Comparison of ENCODE assay signal across 20 cellular contexts in genomic region chr19:2219726-2220125, GRCh38.
DNase-seq lines count a peak whose midpoint lies in the region; ATAC-seq and TF ChIP-seq lines count a peak whose summit lies in the region.
"Had no signal": no experiment of that assay in that cellular context is flagged by ENCODE, and none has a peak within 500 bp of the region (broad histone marks: within the 10 kb centered on the region; RNA-seq: fewer than 3 reads in every experiment).

No MANE protein-coding gene starts in this region.

- no peak for DNase-seq in stimulated activated naive CD8-positive, alpha-beta T cell treated with anti-CD3 and anti-CD28 coated beads, Interleukin-15, amount 100 ng/mL, for 72 hours
- no peak for DNase-seq in stimulated activated naive CD8-positive, alpha-beta T cell treated with anti-CD3 and anti-CD28 coated beads, Interleukin-15, Interleukin-2, amounts not matched to agents 100 U/mL and 50 U/mL, for 24 hours
- DNase-seq in RWPE1 (ENCODE audit: low spot score) (no peak), SKM-1 treated with dmso at 0.1 percent for 144 hours (lab: John Stamatoyannopoulos, UW; ENCODE audit: unreplicated experiment) (no peak)
- DNase-seq in stimulated activated effector memory CD8-positive, alpha-beta T cell treated with anti-CD3 and anti-CD28 coated beads, Interleukin-12 subunit alpha, Interleukin-12 subunit beta, amount 100 ng/mL, for 72 hours (ENCODE audit: low spot score in 2 of 2), result no peak
- DNase-seq: 8988T; ACHN; AML-193; BE2C; Caco-2; CD4-positive, CD25-positive, alpha-beta regulatory T cell; CD8-positive, alpha-beta T cell; DMS153; DND-41; GOT3; H7; HCEC 1CT had no signal

- CTCF ChIA-PET in RWPE1 (lab: Yijun Ruan, JAX), result interaction anchor here (0.7 kb wide), 1 partner anchor 53 kb away, joined by 4 read pairs; no protein-coding TSS in a partner anchor

- no peak for TF ChIP-seq CTCF in RWPE1 (conservative IDR thresholded peaks at IDR 0.05; ENCODE audit: low read depth)

- H3K9me3 Mint-ChIP-seq in stimulated activated naive CD8-positive, alpha-beta T cell treated with anti-CD3 and anti-CD28 coated beads, Interleukin-15, amount 100 ng/mL, for 72 hours, result no peaks in the 10 kb centered on the region
- H3K9me3 Mint-ChIP-seq in stimulated activated effector memory CD8-positive, alpha-beta T cell treated with anti-CD3 and anti-CD28 coated beads, Interleukin-12 subunit alpha, Interleukin-12 subunit beta, amount 100 ng/mL, for 72 hours, result no peaks in the 10 kb centered on the region
- H3K9me3 Mint-ChIP-seq: CD8-positive, alpha-beta T cell had no signal

- peak overlapping the region; percentile 35 for H3K27ac ChIP-seq in RWPE1
- H3K27ac ChIP-seq: A549, C4-2B had no signal

- POLR2A ChIA-PET in RWPE1 (lab: Yijun Ruan, JAX; ENCODE audit: low non-redundant PET), result no interaction called here

- H3K27ac Mint-ChIP-seq in stimulated activated naive CD8-positive, alpha-beta T cell treated with anti-CD3 and anti-CD28 coated beads, Interleukin-15, amount 100 ng/mL, for 72 hours, result peak overlapping the region in 1 of 2 donors; percentile 92
- H3K27ac Mint-ChIP-seq in stimulated activated effector memory CD8-positive, alpha-beta T cell treated with anti-CD3 and anti-CD28 coated beads, Interleukin-12 subunit alpha, Interleukin-12 subunit beta, amount 100 ng/mL, for 72 hours, result peak overlapping the region; percentile 29
- H3K27ac Mint-ChIP-seq: CD4-positive, CD25-positive, alpha-beta regulatory T cell; CD8-positive, alpha-beta T cell had no signal

- peak; percentile 7 for ATAC-seq in stimulated activated naive CD8-positive, alpha-beta T cell treated with anti-CD3 and anti-CD28 coated beads, Interleukin-15, amount 100 ng/mL, for 72 hours
- no peak for ATAC-seq in stimulated activated naive CD8-positive, alpha-beta T cell treated with anti-CD3 and anti-CD28 coated beads, Interleukin-15, Interleukin-2, amounts not matched to agents 100 U/mL and 50 U/mL, for 24 hours
- no peak for ATAC-seq in stimulated activated effector memory CD8-positive, alpha-beta T cell treated with anti-CD3 and anti-CD28 coated beads, Interleukin-12 subunit alpha, Interleukin-12 subunit beta, amount 100 ng/mL, for 72 hours
- ATAC-seq in HG03565 (IDR thresholded peaks at IDR 0.05; ENCODE audit: unreplicated experiment), result no peak
- ATAC-seq: A549; CD8-positive, alpha-beta T cell had no signal

- no peaks in the 10 kb centered on the region for H3K27me3 Mint-ChIP-seq in stimulated activated naive CD8-positive, alpha-beta T cell treated with anti-CD3 and anti-CD28 coated beads, Interleukin-15, amount 100 ng/mL, for 72 hours
- H3K27me3 Mint-ChIP-seq: CD4-positive, CD25-positive, alpha-beta regulatory T cell had no signal

- no peak overlapping the region for H3K4me3 Mint-ChIP-seq in stimulated activated naive CD8-positive, alpha-beta T cell treated with anti-CD3 and anti-CD28 coated beads, Interleukin-15, amount 100 ng/mL, for 72 hours
- H3K4me3 Mint-ChIP-seq in stimulated activated effector memory CD8-positive, alpha-beta T cell treated with anti-CD3 and anti-CD28 coated beads, Interleukin-12 subunit alpha, Interleukin-12 subunit beta, amount 100 ng/mL, for 72 hours, result no peak overlapping the region
- H3K4me3 Mint-ChIP-seq: CD4-positive, CD25-positive, alpha-beta regulatory T cell; CD8-positive, alpha-beta T cell had no signal

- peaks cover 100% of the 10 kb centered on the region for H3K36me3 Mint-ChIP-seq in stimulated activated effector memory CD8-positive, alpha-beta T cell treated with anti-CD3 and anti-CD28 coated beads, Interleukin-12 subunit alpha, Interleukin-12 subunit beta, amount 100 ng/mL, for 72 hours

- peaks cover 32% of the 10 kb centered on the region for H3K4me1 Mint-ChIP-seq in stimulated activated naive CD8-positive, alpha-beta T cell treated with anti-CD3 and anti-CD28 coated beads, Interleukin-15, amount 100 ng/mL, for 72 hours
- H3K4me1 Mint-ChIP-seq in stimulated activated effector memory CD8-positive, alpha-beta T cell treated with anti-CD3 and anti-CD28 coated beads, Interleukin-12 subunit alpha, Interleukin-12 subunit beta, amount 100 ng/mL, for 72 hours, result peaks cover 24% of the 10 kb centered on the region
